Comparison of ENCODE assay signal across 16 cellular contexts in the genomic region with DNA sequence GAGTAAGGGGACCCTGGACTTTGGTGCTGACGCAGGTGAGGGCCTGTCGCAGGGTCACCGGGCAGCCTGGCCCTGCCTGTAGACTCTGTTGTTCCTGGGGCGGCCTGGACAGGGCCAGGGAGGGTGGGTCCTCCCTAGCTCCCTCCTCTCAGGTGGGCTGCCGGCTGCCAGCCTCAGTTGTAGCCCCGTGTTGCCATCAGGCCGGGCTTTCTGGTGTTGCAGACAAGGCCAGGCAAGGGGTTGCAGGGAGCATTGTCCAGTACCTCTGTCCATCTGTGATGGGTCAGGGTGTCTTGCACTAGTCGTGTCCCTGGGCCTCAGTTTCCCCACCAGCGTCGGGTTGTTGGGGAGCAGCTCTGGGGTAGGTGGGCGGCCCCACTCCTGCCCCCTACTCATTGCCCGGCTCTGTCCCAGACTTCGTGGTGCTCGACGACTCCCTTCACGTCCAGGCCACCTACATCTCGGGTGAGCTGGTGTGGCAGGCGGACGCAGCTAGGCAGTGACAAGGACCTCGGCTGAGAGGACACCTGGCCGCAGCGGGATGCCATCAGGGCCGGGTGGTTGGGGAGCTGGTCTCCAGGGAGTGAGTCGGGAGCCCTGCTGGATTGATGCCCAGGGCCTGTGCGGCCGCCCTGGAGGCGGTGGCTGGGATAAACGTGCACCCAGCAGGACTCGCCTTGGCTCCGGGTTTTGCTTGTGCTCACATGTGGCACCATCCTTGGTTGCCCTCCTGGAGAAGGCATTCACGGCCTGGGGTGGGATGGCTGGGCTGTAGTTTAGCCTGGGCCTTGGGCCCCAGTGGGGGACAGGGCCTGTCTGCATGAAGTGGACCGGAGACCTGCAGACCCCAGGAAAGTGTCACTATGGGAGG. TPM values are rescaled to one million over a fixed set of nuclear protein-coding genes. Genes with fewer than 3 reads are reported as not detected.
A peak's percentile ranks its signal among the peaks of the same experiment; 100 is the strongest.
DNase-seq lines count a peak whose midpoint lies in the region; ATAC-seq, FAIRE-seq and TF ChIP-seq lines count a peak whose summit lies in the region.
"Had no signal": no experiment of that assay in that cellular context is flagged by ENCODE, and none has a peak within 500 bp of the region (broad histone marks: within the 10 kb centered on the region; RNA-seq: fewer than 3 reads in every experiment).

No MANE protein-coding gene starts in this region.

- H3K4me2 ChIP-seq in HepG2 (ENCODE audit: low read depth, low read length), result no peak overlapping the region
- H3K4me2 ChIP-seq: KMS-11 had no signal

- H3K9ac ChIP-seq in HepG2 (ENCODE audit: insufficient read depth, low read depth, low read length), result no peak overlapping the region
- H3K9ac ChIP-seq: KMS-11 had no signal

- ATAC-seq in activated B cell treated with CpG ODN at 0.5 μM for 24 hours (ENCODE audit: low read depth), result no peak
- no peak for ATAC-seq in HepG2
- ATAC-seq in HG03139 (IDR thresholded peaks at IDR 0.05; ENCODE audit: unreplicated experiment), result no peak
- no peak for ATAC-seq in HG03280 (IDR thresholded peaks at IDR 0.05; ENCODE audit: unreplicated experiment)
- ATAC-seq: left colon had no signal

- DNase-seq in activated naive CD4-positive, alpha-beta T cell treated with anti-CD3 and anti-CD28 coated beads, Interleukin-2, amount 10 ng/mL, durations not matched to agents 7 days and 5 days, result no peak
- DNase-seq in activated naive CD4-positive, alpha-beta T cell (lab: John Stamatoyannopoulos, UW), result no peak
- DNase-seq in activated B cell treated with CpG ODN at 0.5 μM for 24 hours, result peak; percentile 14
- DNase-seq in HepG2 (ENCODE audit: low spot score), result no peak
- peak; percentile 45 for DNase-seq in ureter (ENCODE audit: low spot score)
- DNase-seq in NCI-H2171 treated with DMSO at 0.1 percent for 48 hours (lab: John Stamatoyannopoulos, UW), result no peak
- DNase-seq: activated CD4-positive, alpha-beta T cell treated with anti-CD3 and anti-CD28 coated beads for 4 hours; NCI-H1694 treated with DMSO at 0.1 percent for 48 hours had no signal

- peaks cover 17% of the 10 kb centered on the region for H3K79me2 ChIP-seq in HepG2 (ENCODE audit: insufficient read depth, low read length)

- H3K36me3 Mint-ChIP-seq in activated naive CD4-positive, alpha-beta T cell treated with anti-CD3 and anti-CD28 coated beads, Interleukin-2, amount 10 ng/mL, durations not matched to agents 7 days and 5 days, result peaks cover 14% of the 10 kb centered on the region
- peaks cover 39% of the 10 kb centered on the region for H3K36me3 Mint-ChIP-seq in activated B cell treated with CpG ODN at 0.5 μM for 24 hours (ENCODE audit: low read depth)

- no peak overlapping the region for H3K4me3 Mint-ChIP-seq in activated naive CD4-positive, alpha-beta T cell treated with anti-CD3 and anti-CD28 coated beads, Interleukin-2, amount 10 ng/mL, durations not matched to agents 7 days and 5 days
- H3K4me3 Mint-ChIP-seq in activated B cell treated with CpG ODN at 0.5 μM for 24 hours, result no peak overlapping the region

- no peak for FAIRE-seq in HepG2 (lab: Jason Lieb, UNC)
- FAIRE-seq: GM18507 had no signal

- H3K36me3 ChIP-seq in HepG2 (replicated peaks in 1 of 2; ENCODE audit: control insufficient read depth in 1 of 2, insufficient read depth in 2 of 2, low read length in 2 of 2), result peaks cover 12 to 39% of the 10 kb centered on the region in 2 experiments

- 97% methylated on average over 19 of the region's 32 CpGs for WGBS in HepG2 (ENCODE audit: low lambda C conversion rate)

- peaks cover 58% of the 10 kb centered on the region for H3K4me1 ChIP-seq in HepG2 (ENCODE audit: insufficient read depth, low read length)

- POLR2A ChIA-PET in activated B cell treated with CpG ODN at 0.5 μM for 24 hours (lab: Charles Lee) (interaction anchor here (0.8 kb wide), 1 partner anchor 9 kb away, joined by 5 read pairs; a partner anchor contains a TSS), HepG2 (lab: Yijun Ruan, JAX) (no interaction called here)

- TF ChIP-seq CTCF in activated B cell treated with CpG ODN at 0.5 μM for 24 hours (IDR thresholded peaks at IDR 0.05) (no peak), HepG2 (CRISPR knock-in tag; IDR thresholded peaks at IDR 0.05) (no peak)

- peak overlapping the region; percentile 68 for H3K27ac Mint-ChIP-seq in activated naive CD4-positive, alpha-beta T cell treated with anti-CD3 and anti-CD28 coated beads, Interleukin-2, amount 10 ng/mL, durations not matched to agents 7 days and 5 days
- H3K27ac Mint-ChIP-seq in activated B cell treated with CpG ODN at 0.5 μM for 24 hours, result no peak overlapping the region
- H3K27ac Mint-ChIP-seq: activated T-helper 2 cell treated with anti-CD3 and anti-CD28 coated beads, Interferon-gamma antibody, Interleukin-2, Interleukin-4, amounts not matched to agents 10 μg/mL and 5 μg/mL and 100 μg/mL, durations not matched to agents 14 hours and 24 hours and 36 hours had no signal

- no peak for TF ChIP-seq RAD21 in HepG2 (CRISPR knock-in tag; IDR thresholded peaks at IDR 0.05)

- no TSS peak for BruUV-seq in HepG2 (replicated peaks; lab: Mats Ljungman, UMichigan)

- intact Hi-C loops in activated B cell treated with CpG ODN at 0.5 μM for 24 hours (cut with micrococcal nuclease) (no loop called here), HepG2 (cut with micrococcal nuclease; ENCODE audit: unreplicated experiment) (no loop called here)

- TF ChIP-seq POLR2A in HepG2 (IDR thresholded peaks at IDR 0.05; ENCODE audit: insufficient read depth in 1 of 2, low read depth in 2 of 2, low read length in 2 of 2), result peak in 1 of 2 experiments; percentile 29; a peak in 1 of 4 replicates

- no peak overlapping the region for H2AFZ ChIP-seq in HepG2 (ENCODE audit: low read length)

- no peaks in the 10 kb centered on the region for H3K27me3 ChIP-seq in HepG2 (ENCODE audit: control insufficient read depth in 1 of 2, insufficient read depth in 2 of 2, low read length in 2 of 2)
- H3K27me3 ChIP-seq: vagina had no signal

- H3K4me3 ChIP-seq in HepG2 (replicated peaks in 1 of 3; ENCODE audit: insufficient read depth in 1 of 3, low read depth in 2 of 3, low read length in 3 of 3), result no peak overlapping the region
- H3K4me3 ChIP-seq: vagina had no signal

- H3K9me3 Mint-ChIP-seq in activated naive CD4-positive, alpha-beta T cell treated with anti-CD3 and anti-CD28 coated beads, Interleukin-2, amount 10 ng/mL, durations not matched to agents 7 days and 5 days, result no peaks in the 10 kb centered on the region
- no peaks in the 10 kb centered on the region for H3K9me3 Mint-ChIP-seq in activated B cell treated with CpG ODN at 0.5 μM for 24 hours
- H3K9me3 Mint-ChIP-seq: activated T-helper 2 cell treated with anti-CD3 and anti-CD28 coated beads, Interferon-gamma antibody, Interleukin-2, Interleukin-4, amounts not matched to agents 10 μg/mL and 5 μg/mL and 100 μg/mL, durations not matched to agents 14 hours and 24 hours and 36 hours had no signal

- in situ Hi-C loops in HepG2 (cut with HindIII; ENCODE audit: extremely low pct_ligation_motif_present, low pct_unique_long_range_greater_than_20kb), result no loop called here

- no peak for TF ChIP-seq EP300 in HepG2 (IDR thresholded peaks at IDR 0.05; ENCODE audit: low read depth in 2 of 2, low read length in 2 of 2)
- no peak for TF ChIP-seq EP300 in HepG2 (CRISPR knock-in tag; IDR thresholded peaks at IDR 0.05; ENCODE audit: borderline replicate concordance)

- H3K4me1 Mint-ChIP-seq in activated naive CD4-positive, alpha-beta T cell treated with anti-CD3 and anti-CD28 coated beads, Interleukin-2, amount 10 ng/mL, durations not matched to agents 7 days and 5 days, result peaks cover 30% of the 10 kb centered on the region
- peaks cover 19% of the 10 kb centered on the region for H3K4me1 Mint-ChIP-seq in activated B cell treated with CpG ODN at 0.5 μM for 24 hours

- H3K9me3 ChIP-seq in HepG2 (ENCODE audit: low read length), result no peaks in the 10 kb centered on the region
- H3K9me3 ChIP-seq: vagina had no signal

- no peaks in the 10 kb centered on the region for H4K20me1 ChIP-seq in HepG2 (ENCODE audit: insufficient read depth, low read length)

- H3K27me3 Mint-ChIP-seq in activated naive CD4-positive, alpha-beta T cell treated with anti-CD3 and anti-CD28 coated beads, Interleukin-2, amount 10 ng/mL, durations not matched to agents 7 days and 5 days, result no peaks in the 10 kb centered on the region
- H3K27me3 Mint-ChIP-seq in activated B cell treated with CpG ODN at 0.5 μM for 24 hours, result no peaks in the 10 kb centered on the region

- peak overlapping the region; percentile 33 for H3K27ac ChIP-seq in HepG2 (ENCODE audit: extremely low read length, insufficient read depth, low read length)
- H3K27ac ChIP-seq: KMS-11, vagina had no signal

- CTCF ChIA-PET in activated naive CD4-positive, alpha-beta T cell treated with anti-CD3 and anti-CD28 coated beads, Interleukin-2, amount 10 ng/mL, durations not matched to agents 7 days and 5 days (lab: Charles Lee), result no interaction called here
- CTCF ChIA-PET in activated B cell treated with CpG ODN at 0.5 μM for 24 hours (lab: Charles Lee) (no interaction called here), HepG2 (lab: Yijun Ruan, JAX; ENCODE audit: low intra/inter-chr PET ratio, low total read pairs) (no interaction called here)

RNA-seq across cellular contexts. Expression of a gene that starts 1.9 kb away (rescaled TPM):
- 0.16 and 0.66 TPM in 2 replicates for total RNA-seq in activated B cell treated with CpG ODN at 0.5 μM for 24 hours
- not detected in 2 replicates for total RNA-seq in HepG2 (2016; rRNA removed; fragmentation: Illumina TruSeq; extraction: Trizol)
- not detected in 2 replicates for total RNA-seq in HepG2 (2016; cell fraction: cytosol; rRNA removed; fragmentation: Illumina TruSeq; extraction: Trizol; ENCODE audit: low read depth)
- not detected in 2 replicates for total RNA-seq in HepG2 (2016; cell fraction: insoluble cytoplasmic fraction; rRNA removed; fragmentation: Illumina TruSeq; extraction: Trizol)
- not detected in 2 replicates for total RNA-seq in HepG2 (2016; cell fraction: membrane; rRNA removed; fragmentation: Illumina TruSeq; extraction: Trizol)
- total RNA-seq in HepG2 (2016; cell fraction: nucleus; rRNA removed; fragmentation: Illumina TruSeq; extraction: Trizol), result not detected in 2 replicates
- polyA plus RNA-seq in HepG2 (2011; rRNA removed), result 0.04 TPM in 1 of 2 replicates, not detected in the other
- not detected in 2 replicates for polyA plus RNA-seq in HepG2 (2011; cell fraction: cytosol; rRNA removed)
- polyA plus RNA-seq in HepG2 (2011; cell fraction: nucleus; rRNA removed), result 0.16 TPM in 1 of 2 replicates, not detected in the other
- polyA plus RNA-seq in HepG2 (2012), result not detected in 2 replicates
- not detected in 2 replicates for polyA plus RNA-seq in HepG2 (2016; cell fraction: cytosol; fragmentation: Illumina TruSeq; extraction: Trizol; ENCODE audit: low read depth)
- polyA plus RNA-seq in HepG2 (2016; cell fraction: insoluble cytoplasmic fraction; fragmentation: Illumina TruSeq; extraction: Trizol; ENCODE audit: low read depth), result not detected in 2 replicates
- polyA plus RNA-seq in HepG2 (2016; cell fraction: membrane; fragmentation: Illumina TruSeq; extraction: Trizol; ENCODE audit: low read depth), result not detected in 2 replicates
- not detected in 2 replicates for polyA plus RNA-seq in HepG2 (2016; cell fraction: nucleus; fragmentation: Illumina TruSeq; extraction: Trizol; ENCODE audit: insufficient read depth, low read depth)
- polyA minus RNA-seq in HepG2 (2011; rRNA and poly(A)+ RNA removed; ENCODE audit: low replicate concordance), result 0.10 and 0.16 TPM in 2 replicates
- polyA minus RNA-seq in HepG2 (2011; cell fraction: cytosol; rRNA and poly(A)+ RNA removed), result not detected in 2 replicates
- polyA minus RNA-seq in HepG2 (2011; cell fraction: nucleus; rRNA and poly(A)+ RNA removed), result 0.37 and 0.52 TPM in 2 replicates
- 0.29 TPM for total RNA-seq in ureter
- total RNA-seq: activated T-helper 2 cell treated with anti-CD3 and anti-CD28 coated beads, Interferon-gamma antibody, Interleukin-2, Interleukin-4, amounts not matched to agents 10 μg/mL and 5 μg/mL and 100 μg/mL, durations not matched to agents 14 hours and 24 hours and 36 hours; vagina had no signal
- polyA plus RNA-seq: BJ had no signal

RNA-seq across cellular contexts. Expression of a gene that starts 8.5 kb away (rescaled TPM):
- total RNA-seq in activated B cell treated with CpG ODN at 0.5 μM for 24 hours (42.5 and 62.0 TPM in 2 replicates), HepG2 (2016; rRNA removed; fragmentation: Illumina TruSeq; extraction: Trizol) (59.6 and 72.9 TPM in 2 replicates), ureter (65.9 TPM)
- 53.8 and 58.1 TPM in 2 replicates for total RNA-seq in HepG2 (2016; cell fraction: cytosol; rRNA removed; fragmentation: Illumina TruSeq; extraction: Trizol; ENCODE audit: low read depth)
- total RNA-seq in HepG2 (2016; cell fraction: insoluble cytoplasmic fraction; rRNA removed; fragmentation: Illumina TruSeq; extraction: Trizol), result 57.5 and 62.0 TPM in 2 replicates
- 43.6 and 57.5 TPM in 2 replicates for total RNA-seq in HepG2 (2016; cell fraction: membrane; rRNA removed; fragmentation: Illumina TruSeq; extraction: Trizol)
- 40.5 and 51.1 TPM in 2 replicates for total RNA-seq in HepG2 (2016; cell fraction: nucleus; rRNA removed; fragmentation: Illumina TruSeq; extraction: Trizol)
- polyA plus RNA-seq in HepG2 (2011; rRNA removed), result 129 TPM in 2 replicates
- polyA plus RNA-seq in HepG2 (2011; cell fraction: cytosol; rRNA removed), result 93.3 and 120 TPM in 2 replicates
- 125 and 138 TPM in 2 replicates for polyA plus RNA-seq in HepG2 (2011; cell fraction: nucleus; rRNA removed)
- polyA plus RNA-seq in HepG2 (2012), result 68.8 and 96.6 TPM in 2 replicates
- polyA plus RNA-seq in HepG2 (2016; cell fraction: cytosol; fragmentation: Illumina TruSeq; extraction: Trizol; ENCODE audit: low read depth), result 21.1 and 27.5 TPM in 2 replicates
- polyA plus RNA-seq in HepG2 (2016; cell fraction: insoluble cytoplasmic fraction; fragmentation: Illumina TruSeq; extraction: Trizol; ENCODE audit: low read depth), result 55.5 and 59.6 TPM in 2 replicates
- 31.1 and 35.0 TPM in 2 replicates for polyA plus RNA-seq in HepG2 (2016; cell fraction: membrane; fragmentation: Illumina TruSeq; extraction: Trizol; ENCODE audit: low read depth)
- polyA plus RNA-seq in HepG2 (2016; cell fraction: nucleus; fragmentation: Illumina TruSeq; extraction: Trizol; ENCODE audit: insufficient read depth, low read depth), result 66.4 and 80.4 TPM in 2 replicates
- 39.6 and 230 TPM in 2 replicates for polyA minus RNA-seq in HepG2 (2011; rRNA and poly(A)+ RNA removed; ENCODE audit: low replicate concordance)
- 117 and 142 TPM in 2 replicates for polyA minus RNA-seq in HepG2 (2011; cell fraction: cytosol; rRNA and poly(A)+ RNA removed)
- 118 and 140 TPM in 2 replicates for polyA minus RNA-seq in HepG2 (2011; cell fraction: nucleus; rRNA and poly(A)+ RNA removed)

RNA-seq across cellular contexts. Expression of a gene that starts 9.1 kb away (rescaled TPM):
- total RNA-seq in activated B cell treated with CpG ODN at 0.5 μM for 24 hours (65.5 and 90.8 TPM in 2 replicates), HepG2 (2016; rRNA removed; fragmentation: Illumina TruSeq; extraction: Trizol) (13.8 and 39.1 TPM in 2 replicates), ureter (23.2 TPM)
- total RNA-seq in HepG2 (2016; cell fraction: cytosol; rRNA removed; fragmentation: Illumina TruSeq; extraction: Trizol; ENCODE audit: low read depth), result 14.4 and 16.3 TPM in 2 replicates
- total RNA-seq in HepG2 (2016; cell fraction: insoluble cytoplasmic fraction; rRNA removed; fragmentation: Illumina TruSeq; extraction: Trizol), result 15.5 and 37.7 TPM in 2 replicates
- total RNA-seq in HepG2 (2016; cell fraction: membrane; rRNA removed; fragmentation: Illumina TruSeq; extraction: Trizol), result 11.4 and 12.8 TPM in 2 replicates
- 56.5 and 57.9 TPM in 2 replicates for total RNA-seq in HepG2 (2016; cell fraction: nucleus; rRNA removed; fragmentation: Illumina TruSeq; extraction: Trizol)
- polyA plus RNA-seq in HepG2 (2011; rRNA removed), result 33.5 and 51.3 TPM in 2 replicates
- polyA plus RNA-seq in HepG2 (2011; cell fraction: cytosol; rRNA removed), result 12.9 and 24.3 TPM in 2 replicates
- polyA plus RNA-seq in HepG2 (2011; cell fraction: nucleus; rRNA removed), result 624 and 803 TPM in 2 replicates
- polyA plus RNA-seq in HepG2 (2012), result 30.1 and 34.2 TPM in 2 replicates
- 5.3 and 8.4 TPM in 2 replicates for polyA plus RNA-seq in HepG2 (2016; cell fraction: cytosol; fragmentation: Illumina TruSeq; extraction: Trizol; ENCODE audit: low read depth)
- polyA plus RNA-seq in HepG2 (2016; cell fraction: insoluble cytoplasmic fraction; fragmentation: Illumina TruSeq; extraction: Trizol; ENCODE audit: low read depth), result 11.9 and 12.8 TPM in 2 replicates
- polyA plus RNA-seq in HepG2 (2016; cell fraction: membrane; fragmentation: Illumina TruSeq; extraction: Trizol; ENCODE audit: low read depth), result 7.2 and 9.8 TPM in 2 replicates
- 125 and 129 TPM in 2 replicates for polyA plus RNA-seq in HepG2 (2016; cell fraction: nucleus; fragmentation: Illumina TruSeq; extraction: Trizol; ENCODE audit: insufficient read depth, low read depth)
- 20.8 and 63.2 TPM in 2 replicates for polyA minus RNA-seq in HepG2 (2011; rRNA and poly(A)+ RNA removed; ENCODE audit: low replicate concordance)
- polyA minus RNA-seq in HepG2 (2011; cell fraction: cytosol; rRNA and poly(A)+ RNA removed), result 11.8 and 13.7 TPM in 2 replicates
- polyA minus RNA-seq in HepG2 (2011; cell fraction: nucleus; rRNA and poly(A)+ RNA removed), result 81.2 and 102 TPM in 2 replicates

RNA-seq across cellular contexts. Expression of a gene that starts 15.5 kb away (rescaled TPM):
- total RNA-seq in activated B cell treated with CpG ODN at 0.5 μM for 24 hours (74.9 and 91.4 TPM in 2 replicates), HepG2 (2016; rRNA removed; fragmentation: Illumina TruSeq; extraction: Trizol) (7.2 and 10.4 TPM in 2 replicates), ureter (170 TPM)
- 7.6 and 9.4 TPM in 2 replicates for total RNA-seq in HepG2 (2016; cell fraction: cytosol; rRNA removed; fragmentation: Illumina TruSeq; extraction: Trizol; ENCODE audit: low read depth)
- 5.7 and 10.1 TPM in 2 replicates for total RNA-seq in HepG2 (2016; cell fraction: insoluble cytoplasmic fraction; rRNA removed; fragmentation: Illumina TruSeq; extraction: Trizol)
- total RNA-seq in HepG2 (2016; cell fraction: membrane; rRNA removed; fragmentation: Illumina TruSeq; extraction: Trizol), result 11.1 and 14.0 TPM in 2 replicates
- total RNA-seq in HepG2 (2016; cell fraction: nucleus; rRNA removed; fragmentation: Illumina TruSeq; extraction: Trizol), result 13.6 and 17.3 TPM in 2 replicates
- polyA plus RNA-seq in HepG2 (2011; rRNA removed), result 20.1 and 21.1 TPM in 2 replicates
- 29.7 and 32.0 TPM in 2 replicates for polyA plus RNA-seq in HepG2 (2011; cell fraction: cytosol; rRNA removed)
- 42.5 and 51.4 TPM in 2 replicates for polyA plus RNA-seq in HepG2 (2011; cell fraction: nucleus; rRNA removed)
- 133 and 154 TPM in 2 replicates for polyA plus RNA-seq in HepG2 (2012)
- 106 and 119 TPM in 2 replicates for polyA plus RNA-seq in HepG2 (2016; cell fraction: cytosol; fragmentation: Illumina TruSeq; extraction: Trizol; ENCODE audit: low read depth)
- polyA plus RNA-seq in HepG2 (2016; cell fraction: insoluble cytoplasmic fraction; fragmentation: Illumina TruSeq; extraction: Trizol; ENCODE audit: low read depth), result 50.3 and 60.7 TPM in 2 replicates
- polyA plus RNA-seq in HepG2 (2016; cell fraction: membrane; fragmentation: Illumina TruSeq; extraction: Trizol; ENCODE audit: low read depth), result 97.9 and 104 TPM in 2 replicates
- 168 and 190 TPM in 2 replicates for polyA plus RNA-seq in HepG2 (2016; cell fraction: nucleus; fragmentation: Illumina TruSeq; extraction: Trizol; ENCODE audit: insufficient read depth, low read depth)
- polyA minus RNA-seq in HepG2 (2011; rRNA and poly(A)+ RNA removed; ENCODE audit: low replicate concordance), result 20.0 and 29.5 TPM in 2 replicates
- polyA minus RNA-seq in HepG2 (2011; cell fraction: cytosol; rRNA and poly(A)+ RNA removed), result 52.8 and 62.5 TPM in 2 replicates
- 10.4 and 11.5 TPM in 2 replicates for polyA minus RNA-seq in HepG2 (2011; cell fraction: nucleus; rRNA and poly(A)+ RNA removed)

RNA-seq across cellular contexts. Expression of a gene that starts 54.4 kb away (rescaled TPM):
- total RNA-seq in activated B cell treated with CpG ODN at 0.5 μM for 24 hours, result 9.1 and 12.6 TPM in 2 replicates
- total RNA-seq in HepG2 (2016; rRNA removed; fragmentation: Illumina TruSeq; extraction: Trizol), result 13.7 and 17.6 TPM in 2 replicates
- total RNA-seq in HepG2 (2016; cell fraction: cytosol; rRNA removed; fragmentation: Illumina TruSeq; extraction: Trizol; ENCODE audit: low read depth), result 1.3 and 1.4 TPM in 2 replicates
- 12.6 and 15.8 TPM in 2 replicates for total RNA-seq in HepG2 (2016; cell fraction: insoluble cytoplasmic fraction; rRNA removed; fragmentation: Illumina TruSeq; extraction: Trizol)
- 4.8 and 5.7 TPM in 2 replicates for total RNA-seq in HepG2 (2016; cell fraction: membrane; rRNA removed; fragmentation: Illumina TruSeq; extraction: Trizol)
- total RNA-seq in HepG2 (2016; cell fraction: nucleus; rRNA removed; fragmentation: Illumina TruSeq; extraction: Trizol), result 12.6 and 14.4 TPM in 2 replicates
- polyA plus RNA-seq in HepG2 (2011; rRNA removed), result 7.7 and 8.4 TPM in 2 replicates
- 3.7 and 4.9 TPM in 2 replicates for polyA plus RNA-seq in HepG2 (2011; cell fraction: cytosol; rRNA removed)
- polyA plus RNA-seq in HepG2 (2011; cell fraction: nucleus; rRNA removed), result 29.9 and 35.0 TPM in 2 replicates
- 5.7 TPM in 2 replicates for polyA plus RNA-seq in HepG2 (2012)
- 1.0 and 1.2 TPM in 2 replicates for polyA plus RNA-seq in HepG2 (2016; cell fraction: cytosol; fragmentation: Illumina TruSeq; extraction: Trizol; ENCODE audit: low read depth)
- polyA plus RNA-seq in HepG2 (2016; cell fraction: insoluble cytoplasmic fraction; fragmentation: Illumina TruSeq; extraction: Trizol; ENCODE audit: low read depth), result 8.4 and 11.8 TPM in 2 replicates
- polyA plus RNA-seq in HepG2 (2016; cell fraction: membrane; fragmentation: Illumina TruSeq; extraction: Trizol; ENCODE audit: low read depth), result 2.4 and 3.2 TPM in 2 replicates
- polyA plus RNA-seq in HepG2 (2016; cell fraction: nucleus; fragmentation: Illumina TruSeq; extraction: Trizol; ENCODE audit: insufficient read depth, low read depth), result 22.4 and 24.8 TPM in 2 replicates
- polyA minus RNA-seq in HepG2 (2011; rRNA and poly(A)+ RNA removed; ENCODE audit: low replicate concordance), result 11.0 and 28.2 TPM in 2 replicates
- 9.1 and 10.4 TPM in 2 replicates for polyA minus RNA-seq in HepG2 (2011; cell fraction: cytosol; rRNA and poly(A)+ RNA removed)
- 10.0 and 13.8 TPM in 2 replicates for polyA minus RNA-seq in HepG2 (2011; cell fraction: nucleus; rRNA and poly(A)+ RNA removed)
- 6.5 TPM for total RNA-seq in ureter

Comparison
In these comparisons a context has a peak if more than half of its experiments do, and no peak if none do; other contexts are left out.
1. DNase-seq: peak in activated B cell treated with CpG ODN at 0.5 μM for 24 hours (single experiment) and ureter (single experiment); none in activated naive CD4-positive, alpha-beta T cell treated with anti-CD3 and anti-CD28 coated beads, Interleukin-2, amount 10 ng/mL, durations not matched to agents 7 days and 5 days (single experiment), activated naive CD4-positive, alpha-beta T cell (0 of 4), HepG2 (single experiment) and NCI-H2171 treated with DMSO at 0.1 percent for 48 hours (single experiment).